ENCODE assay signal across 17 cellular contexts in genomic region chr11:8706673-8707432, GRCh38. TPM values are rescaled to one million over a fixed set of nuclear protein-coding genes. Genes with fewer than 3 reads are reported as not detected.
DNase-seq lines count a peak whose midpoint lies in the region; ATAC-seq and TF ChIP-seq lines count a peak whose summit lies in the region.
"Had no signal": no experiment of that assay in that cellular context is flagged by ENCODE, and none has a peak within 500 bp of the region (broad histone marks: within the 10 kb centered on the region; RNA-seq: fewer than 3 reads in every experiment).

No MANE protein-coding gene starts in this region.

- H4K8ac ChIP-seq in trophoblast cell (ENCODE audit: low read depth, low read length) = no peak overlapping the region

- H3K27ac ChIP-seq in Peyer's patch = peak overlapping the region in 3 of 4 donors; percentile 49 to 89 (median 50)
- H3K27ac ChIP-seq in mucosa of rectum (ENCODE audit: low read depth in 2 of 2, low read length in 2 of 2) = peak overlapping the region; percentile 70 to 76
- peak overlapping the region; percentile 100 for H3K27ac ChIP-seq in stomach smooth muscle (ENCODE audit: low read length)
- H3K27ac ChIP-seq in trophoblast cell (ENCODE audit: low read depth, low read length) = no peak overlapping the region
- H3K27ac ChIP-seq in WERI-Rb-1 = no peak overlapping the region
- H3K27ac ChIP-seq: PC-9, SK-N-MC had no signal

- no peak overlapping the region for H3K14ac ChIP-seq in trophoblast cell (ENCODE audit: low read length)

- no peak overlapping the region for H2BK5ac ChIP-seq in trophoblast cell (ENCODE audit: low read depth, low read length, poor library complexity)

- intact Hi-C loops in dendritic cell treated with granulocyte-macrophage colony-stimulating factor and Interleukin-4, amounts not matched to agents 40 ng/mL and 50 ng/mL, for 4 days (cut with micrococcal nuclease) = no loop called here

- no peaks in the 10 kb centered on the region for H3K79me2 ChIP-seq in trophoblast cell (ENCODE audit: control insufficient read depth, insufficient read depth, low read length, poor library complexity)

- H3K79me1 ChIP-seq in trophoblast cell (ENCODE audit: low read length) = no peaks in the 10 kb centered on the region

- H3K9ac ChIP-seq in mucosa of rectum (ENCODE audit: low read depth in 1 of 2, low read length in 2 of 2) (no peak overlapping the region), stomach smooth muscle (ENCODE audit: low read length in 2 of 2) (peak overlapping the region; percentile 45 to 84), trophoblast cell (ENCODE audit: low read length) (no peak overlapping the region)

- H3K4me1 ChIP-seq in Peyer's patch (no peaks in the 10 kb centered on the region), mucosa of rectum (ENCODE audit: control insufficient read depth in 2 of 2, insufficient read depth in 2 of 2, low read length in 2 of 2) (peaks cover 0 to 2% of the 10 kb centered on the region in 2 donors), stomach smooth muscle (ENCODE audit: control insufficient read depth, insufficient read depth, low read length) (peaks cover 50% of the 10 kb centered on the region), trophoblast cell (ENCODE audit: control insufficient read depth in 1 of 2, insufficient read depth in 2 of 2, low read length in 2 of 2) (peaks cover 2 to 3% of the 10 kb centered on the region in 2 experiments)

- no peak overlapping the region for H4K12ac ChIP-seq in trophoblast cell (ENCODE audit: low read depth, low read length)

- TF ChIP-seq CTCF in Peyer's patch (IDR thresholded peaks at IDR 0.05) (no peak), WERI-Rb-1 (IDR thresholded peaks at IDR 0.05; ENCODE audit: low read depth, low read length) (no peak)

- H3K36me3 ChIP-seq in Peyer's patch (peaks cover 0 to 60% (median 0%) of the 10 kb centered on the region in 3 donors), mucosa of rectum (ENCODE audit: control insufficient read depth in 2 of 2, insufficient read depth in 2 of 2, low read length in 2 of 2) (peaks cover 30 to 39% of the 10 kb centered on the region in 2 donors), stomach smooth muscle (ENCODE audit: control insufficient read depth in 2 of 2, insufficient read depth in 2 of 2, low read length in 2 of 2) (peaks cover 33 to 44% of the 10 kb centered on the region in 2 donors), trophoblast cell (ENCODE audit: control insufficient read depth in 1 of 2, insufficient read depth in 2 of 2, low read length in 2 of 2) (peaks cover 49 to 58% of the 10 kb centered on the region in 2 experiments), WERI-Rb-1 (peaks cover 33% of the 10 kb centered on the region)

- no peaks in the 10 kb centered on the region for H3K9me3 ChIP-seq in Peyer's patch
- H3K9me3 ChIP-seq in mucosa of rectum (ENCODE audit: control insufficient read depth in 2 of 2, low read length in 2 of 2) = no peaks in the 10 kb centered on the region
- H3K9me3 ChIP-seq in stomach smooth muscle (ENCODE audit: control insufficient read depth in 2 of 2, low read length in 2 of 2) = no peaks in the 10 kb centered on the region
- no peaks in the 10 kb centered on the region for H3K9me3 ChIP-seq in trophoblast cell (ENCODE audit: insufficient read depth, low read depth, low read length)
- no peaks in the 10 kb centered on the region for H3K9me3 ChIP-seq in WERI-Rb-1 (ENCODE audit: severe bottlenecking)
- H3K9me3 ChIP-seq: mucosa of descending colon had no signal

- no peak overlapping the region for H2AK5ac ChIP-seq in trophoblast cell (ENCODE audit: low read length)

- peaks cover 4% of the 10 kb centered on the region for H3K27me3 Mint-ChIP-seq in dendritic cell treated with granulocyte-macrophage colony-stimulating factor and Interleukin-4, amounts not matched to agents 40 ng/mL and 50 ng/mL, for 4 days

- no peak overlapping the region for H3K23ac ChIP-seq in trophoblast cell (ENCODE audit: low read length)

- H3K36me3 Mint-ChIP-seq in dendritic cell treated with granulocyte-macrophage colony-stimulating factor and Interleukin-4, amounts not matched to agents 40 ng/mL and 50 ng/mL, for 4 days (ENCODE audit: low read depth) = peaks cover 7% of the 10 kb centered on the region

- peaks cover 39% of the 10 kb centered on the region for H3K4me1 Mint-ChIP-seq in dendritic cell treated with granulocyte-macrophage colony-stimulating factor and Interleukin-4, amounts not matched to agents 40 ng/mL and 50 ng/mL, for 4 days (ENCODE audit: low read depth)

- H2AFZ ChIP-seq in trophoblast cell (ENCODE audit: insufficient read depth, low read length, poor library complexity) = no peak overlapping the region
- H2AFZ ChIP-seq: PC-9 had no signal

- no peak overlapping the region for H3K4me3 ChIP-seq in Peyer's patch
- no peak overlapping the region for H3K4me3 ChIP-seq in mucosa of rectum (ENCODE audit: low read length in 2 of 2)
- H3K4me3 ChIP-seq in stomach smooth muscle (ENCODE audit: low read length in 2 of 2) = peak overlapping the region in 1 of 2 donors; percentile 55
- no peak overlapping the region for H3K4me3 ChIP-seq in trophoblast cell (ENCODE audit: low read depth, low read length)
- H3K4me3 ChIP-seq in WERI-Rb-1 (ENCODE audit: low read depth, low read length) = no peak overlapping the region
- H3K4me3 ChIP-seq: mucosa of descending colon, PC-9, SK-N-MC had no signal

- no peak overlapping the region for H3K18ac ChIP-seq in trophoblast cell (ENCODE audit: low read length)

- no peaks in the 10 kb centered on the region for H3K9me3 Mint-ChIP-seq in dendritic cell treated with granulocyte-macrophage colony-stimulating factor and Interleukin-4, amounts not matched to agents 40 ng/mL and 50 ng/mL, for 4 days
- H3K9me3 Mint-ChIP-seq: CD4-positive, alpha-beta T cell had no signal

- H3K4me3 Mint-ChIP-seq in dendritic cell treated with granulocyte-macrophage colony-stimulating factor and Interleukin-4, amounts not matched to agents 40 ng/mL and 50 ng/mL, for 4 days = no peak overlapping the region
- H3K4me3 Mint-ChIP-seq: CD4-positive, alpha-beta T cell had no signal

- peak overlapping the region; percentile 79 for H3K27ac Mint-ChIP-seq in dendritic cell treated with granulocyte-macrophage colony-stimulating factor and Interleukin-4, amounts not matched to agents 40 ng/mL and 50 ng/mL, for 4 days
- H3K27ac Mint-ChIP-seq: CD4-positive, alpha-beta T cell had no signal

- no peak overlapping the region for H3K4ac ChIP-seq in trophoblast cell (ENCODE audit: low read depth, low read length)

- WGBS in trophoblast cell (ENCODE audit: extremely low coverage, insufficient coverage, insufficient read length) = no CpG with 5 or more reads among the region's 14 CpGs

- H4K91ac ChIP-seq in trophoblast cell (ENCODE audit: low read depth, low read length) = no peak overlapping the region

- TF ChIP-seq POLR2A in Peyer's patch (IDR thresholded peaks at IDR 0.05) = no peak

- DNase-seq in Peyer's patch (no peak), NCI-H2171 treated with DMSO at 0.1 percent for 48 hours (lab: John Stamatoyannopoulos, UW) (no peak), trophoblast cell (no peak), WERI-Rb-1 (no peak)
- DNase-seq: CD4-positive, alpha-beta T cell; central memory CD4-positive, alpha-beta T cell; kidney glomerular epithelial cell; NCI-H1417; NCI-H82; PC-9; T1000 had no signal

- no peak for ATAC-seq in HG02610 (IDR thresholded peaks at IDR 0.05; ENCODE audit: unreplicated experiment)
- ATAC-seq: mucosa of descending colon had no signal

- no peak overlapping the region for H2BK120ac ChIP-seq in trophoblast cell (ENCODE audit: insufficient read depth, low read length, poor library complexity)

- H3K4me2 ChIP-seq in trophoblast cell (ENCODE audit: low read length) = no peak overlapping the region
- H3K4me2 ChIP-seq: PC-9 had no signal

- no peak overlapping the region for H2BK12ac ChIP-seq in trophoblast cell (ENCODE audit: low read length)

- H3K27me3 ChIP-seq in Peyer's patch (no peaks in the 10 kb centered on the region), mucosa of rectum (ENCODE audit: control insufficient read depth in 2 of 2, insufficient read depth in 2 of 2, low read length in 2 of 2) (no peaks in the 10 kb centered on the region), stomach smooth muscle (ENCODE audit: control insufficient read depth in 1 of 2, insufficient read depth in 2 of 2, low read length in 2 of 2) (no peaks in the 10 kb centered on the region), trophoblast cell (ENCODE audit: insufficient read depth, low read length) (no peaks in the 10 kb centered on the region), WERI-Rb-1 (ENCODE audit: insufficient read depth, low read depth, severe bottlenecking) (no peaks in the 10 kb centered on the region)

RNA-seq across cellular contexts. Expression of gene RPL27A, which starts 24.3 kb away (rescaled TPM):
- 100 to 1,000 TPM; 476 to 923 (median 619) TPM for total RNA-seq in Peyer's patch
- 1,657 and 1,703 TPM in 2 replicates for polyA plus RNA-seq in trophoblast cell (2013)

RNA-seq across cellular contexts. Expression of gene TRIM66, which starts 24.4 kb away (rescaled TPM):
- total RNA-seq in Peyer's patch = 10 to 100 TPM; 12.1 to 34.2 (median 19.8) TPM
- polyA plus RNA-seq in trophoblast cell (2013) = 1.4 and 1.7 TPM in 2 replicates

Comparison
In these comparisons a context has a peak if more than half of its experiments do, and no peak if none do; other contexts are left out.
1. H3K27ac ChIP-seq: peak in Peyer's patch (3 of 4), mucosa of rectum (2 of 2) and stomach smooth muscle (single experiment); none in trophoblast cell (single experiment) and WERI-Rb-1 (single experiment).
2. H3K9ac ChIP-seq: peak in stomach smooth muscle (2 of 2); none in mucosa of rectum (0 of 2) and trophoblast cell (single experiment).